In genomic region chr2:205704101-205704741, GRCh38 we compare ENCODE assay signal across 13 cellular contexts. TPM values are rescaled to one million over a fixed set of nuclear protein-coding genes. Genes with fewer than 3 reads are reported as not detected.
DNase-seq lines count a peak whose midpoint lies in the region; ATAC-seq and TF ChIP-seq lines count a peak whose summit lies in the region.
"Had no signal": no experiment of that assay in that cellular context is flagged by ENCODE, and none has a peak within 500 bp of the region (broad histone marks: within the 10 kb centered on the region; RNA-seq: fewer than 3 reads in every experiment).

No MANE protein-coding gene starts in this region.

- no peaks in the 10 kb centered on the region for H3K9me3 Mint-ChIP-seq in activated B cell treated with CpG ODN at 0.5 μM for 24 hours
- H3K9me3 Mint-ChIP-seq in activated CD8-positive, alpha-beta memory T cell treated with anti-CD3 and anti-CD28 coated beads, Interleukin-2, amount 10 ng/mL, durations not matched to agents 7 days and 5 days (ENCODE audit: low read depth): no peaks in the 10 kb centered on the region
- H3K9me3 Mint-ChIP-seq: activated T-helper 1 cell treated with anti-CD3 and anti-CD28 coated beads, Interleukin-12 subunit alpha, Interleukin-12 subunit beta, Interleukin-2, Interleukin-4 antibody, amounts not matched to agents 30 ng/mL and 10 ng/mL and 1 ng/mL, durations not matched to agents 14 hours and 24 hours and 36 hours had no signal

- POLR2A ChIA-PET in activated B cell treated with CpG ODN at 0.5 μM for 24 hours (lab: Charles Lee): interaction anchor here (3.8 kb wide), 1 partner anchor 21 kb away, joined by 72 read pairs; the partner anchor contains the start of gene NRP2

- H3K36me3 Mint-ChIP-seq in activated B cell treated with CpG ODN at 0.5 μM for 24 hours (ENCODE audit: low read depth): no peaks in the 10 kb centered on the region
- no peaks in the 10 kb centered on the region for H3K36me3 Mint-ChIP-seq in activated CD8-positive, alpha-beta memory T cell treated with anti-CD3 and anti-CD28 coated beads, Interleukin-2, amount 10 ng/mL, durations not matched to agents 7 days and 5 days
- H3K36me3 Mint-ChIP-seq: CD4-positive, CD25-positive, alpha-beta regulatory T cell had no signal

- no peak for TF ChIP-seq CTCF in activated B cell treated with CpG ODN at 0.5 μM for 24 hours (IDR thresholded peaks at IDR 0.05)

- ATAC-seq in activated B cell treated with CpG ODN at 0.5 μM for 24 hours (ENCODE audit: low read depth) (no peak), sciatic nerve (peak; percentile 75)
- no peak for ATAC-seq in activated CD4-positive, CD25-positive, alpha-beta regulatory T cell treated with anti-CD3 and anti-CD28 coated beads, Interleukin-2, amount 50 U/mL, for 24 hours
- ATAC-seq in activated CD8-positive, alpha-beta memory T cell treated with anti-CD3 and anti-CD28 coated beads, Interleukin-2, amount 10 ng/mL, durations not matched to agents 7 days and 5 days: no peak

- peaks cover 72% of the 10 kb centered on the region for H3K4me1 Mint-ChIP-seq in activated B cell treated with CpG ODN at 0.5 μM for 24 hours
- peaks cover 9% of the 10 kb centered on the region for H3K4me1 Mint-ChIP-seq in activated CD8-positive, alpha-beta memory T cell treated with anti-CD3 and anti-CD28 coated beads, Interleukin-2, amount 10 ng/mL, durations not matched to agents 7 days and 5 days

- peak overlapping the region; percentile 65 for H3K27ac Mint-ChIP-seq in activated B cell treated with CpG ODN at 0.5 μM for 24 hours
- H3K27ac Mint-ChIP-seq in activated CD8-positive, alpha-beta memory T cell treated with anti-CD3 and anti-CD28 coated beads, Interleukin-2, amount 10 ng/mL, durations not matched to agents 7 days and 5 days: no peak overlapping the region
- H3K27ac Mint-ChIP-seq: activated T-helper 1 cell treated with anti-CD3 and anti-CD28 coated beads, Interleukin-12 subunit alpha, Interleukin-12 subunit beta, Interleukin-2, Interleukin-4 antibody, amounts not matched to agents 30 ng/mL and 10 ng/mL and 1 ng/mL, durations not matched to agents 14 hours and 24 hours and 36 hours; CD4-positive, CD25-positive, alpha-beta regulatory T cell; progenitor cell of endocrine pancreas had no signal

- CTCF ChIA-PET in activated B cell treated with CpG ODN at 0.5 μM for 24 hours (lab: Charles Lee): interaction anchor here (0.6 kb wide), 1 partner anchor 18 kb away, joined by 3 read pairs; no protein-coding TSS in a partner anchor
- CTCF ChIA-PET in activated CD8-positive, alpha-beta memory T cell treated with anti-CD3 and anti-CD28 coated beads, Interleukin-2, amount 10 ng/mL, durations not matched to agents 7 days and 5 days (lab: Charles Lee): no interaction called here

- intact Hi-C loops in activated B cell treated with CpG ODN at 0.5 μM for 24 hours (cut with micrococcal nuclease) (loop anchor here (10.0 kb wide), 3 partner anchors 451 to 1921 kb away; partner anchors contain the start of genes EEF1B2, KLF7, METTL21A and NDUFS1), head of caudate nucleus (cut with DNase I) (no loop called here), sciatic nerve (cut with DNase I) (no loop called here)

- H3K4me3 Mint-ChIP-seq in activated B cell treated with CpG ODN at 0.5 μM for 24 hours: no peak overlapping the region
- no peak overlapping the region for H3K4me3 Mint-ChIP-seq in activated CD8-positive, alpha-beta memory T cell treated with anti-CD3 and anti-CD28 coated beads, Interleukin-2, amount 10 ng/mL, durations not matched to agents 7 days and 5 days
- H3K4me3 Mint-ChIP-seq: activated T-helper 1 cell treated with anti-CD3 and anti-CD28 coated beads, Interleukin-12 subunit alpha, Interleukin-12 subunit beta, Interleukin-2, Interleukin-4 antibody, amounts not matched to agents 30 ng/mL and 10 ng/mL and 1 ng/mL, durations not matched to agents 14 hours and 24 hours and 36 hours; CD4-positive, CD25-positive, alpha-beta regulatory T cell had no signal

- DNase-seq in DMS153 treated with DMSO at 0.1 percent for 48 hours (lab: John Stamatoyannopoulos, UW; ENCODE audit: unreplicated experiment): peak; percentile 40
- no peak for DNase-seq in activated B cell treated with CpG ODN at 0.5 μM for 24 hours
- DNase-seq in head of caudate nucleus: peak in 27 of 42 donors; percentile 27 to 82 (median 49)
- no peak for DNase-seq in sciatic nerve (ENCODE audit: low spot score)
- no peak for DNase-seq in COLO668 (lab: John Stamatoyannopoulos, UW; ENCODE audit: unreplicated experiment)
- DNase-seq in D341Med (ENCODE audit: low spot score): no peak
- DNase-seq in activated CD8-positive, alpha-beta memory T cell treated with anti-CD3 and anti-CD28 coated beads, Interleukin-2, amount 10 ng/mL, durations not matched to agents 7 days and 5 days: no peak
- DNase-seq: CD4-positive, CD25-positive, alpha-beta regulatory T cell; colonic mucosa; NCI-H1105 had no signal

- H3K27me3 Mint-ChIP-seq in activated B cell treated with CpG ODN at 0.5 μM for 24 hours: no peaks in the 10 kb centered on the region
- H3K27me3 Mint-ChIP-seq in activated CD8-positive, alpha-beta memory T cell treated with anti-CD3 and anti-CD28 coated beads, Interleukin-2, amount 10 ng/mL, durations not matched to agents 7 days and 5 days: peaks cover 2% of the 10 kb centered on the region

RNA-seq across cellular contexts. Expression of gene NRP2, which starts 21.9 kb away (rescaled TPM):
- 8.1 and 10.2 TPM in 2 replicates for total RNA-seq in activated B cell treated with CpG ODN at 0.5 μM for 24 hours
- total RNA-seq in sciatic nerve: 316 TPM
- total RNA-seq in activated CD8-positive, alpha-beta memory T cell treated with anti-CD3 and anti-CD28 coated beads, Interleukin-2, amount 10 ng/mL, durations not matched to agents 7 days and 5 days: 1 to 10 TPM in 1 of 2 experiments, under 1 TPM in 1; 0.26 to 5.7 TPM
- total RNA-seq: CD4-positive, CD25-positive, alpha-beta regulatory T cell had no signal

Comparison
In these comparisons a context has a peak if more than half of its experiments do, and no peak if none do; other contexts are left out.
1. DNase-seq: peak in DMS153 treated with DMSO at 0.1 percent for 48 hours (single experiment) and head of caudate nucleus (27 of 42); none in activated B cell treated with CpG ODN at 0.5 μM for 24 hours (single experiment), sciatic nerve (single experiment), COLO668 (single experiment), D341Med (single experiment) and activated CD8-positive, alpha-beta memory T cell treated with anti-CD3 and anti-CD28 coated beads, Interleukin-2, amount 10 ng/mL, durations not matched to agents 7 days and 5 days (single experiment).
2. RNA of gene NRP2, which starts 21.9 kb away (total RNA-seq): 316 TPM in sciatic nerve (single experiment); 8.1 to 10.2 TPM in activated B cell treated with CpG ODN at 0.5 μM for 24 hours and 0.26 to 5.7 TPM in activated CD8-positive, alpha-beta memory T cell treated with anti-CD3 and anti-CD28 coated beads, Interleukin-2, amount 10 ng/mL, durations not matched to agents 7 days and 5 days; every median in the first group is over 10 times any median in the second.